1 cellular context compared by ENCODE assay signal in the genomic region with DNA sequence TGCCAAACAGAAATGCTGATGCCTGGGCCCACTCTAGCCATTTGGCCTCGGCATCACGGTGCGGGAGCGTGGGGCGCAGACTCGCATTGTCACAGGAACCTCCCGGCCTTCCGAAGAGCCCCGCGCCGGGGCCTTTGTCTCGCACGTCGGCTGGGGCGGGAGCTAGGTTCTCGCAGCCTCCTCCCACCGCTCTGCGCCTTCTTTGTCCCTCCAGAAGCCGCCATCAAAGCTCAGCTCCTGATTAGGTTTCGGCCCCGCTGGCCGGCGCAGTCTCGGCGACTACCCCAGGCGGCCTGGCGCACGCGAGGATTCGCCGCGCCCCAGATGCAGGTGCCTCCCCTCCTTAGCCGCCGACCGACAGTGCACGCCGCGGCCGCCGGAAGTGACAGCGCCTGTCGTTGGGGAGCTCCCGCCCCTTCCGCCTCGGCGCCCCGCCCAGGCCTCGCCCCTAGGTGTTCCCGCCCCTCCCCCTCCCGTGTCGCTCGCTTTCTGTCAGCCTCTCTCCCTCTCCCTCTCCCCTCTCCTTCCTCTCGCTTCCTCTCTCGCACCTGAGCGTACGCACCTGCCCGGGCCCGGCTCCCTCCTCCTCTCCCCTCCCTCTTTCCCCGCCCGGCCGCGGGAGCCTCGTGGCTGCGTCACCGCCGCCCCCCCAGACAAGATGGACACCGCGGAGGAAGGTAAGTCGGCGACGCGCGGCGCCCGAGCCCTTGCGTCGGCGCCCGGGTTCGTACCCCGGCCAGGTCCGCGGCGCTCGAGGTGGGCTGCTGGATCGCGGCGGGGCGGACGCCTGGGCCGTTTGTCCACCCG.
TF ChIP-seq lines count a peak whose summit lies in the region.

A gene with protein sequence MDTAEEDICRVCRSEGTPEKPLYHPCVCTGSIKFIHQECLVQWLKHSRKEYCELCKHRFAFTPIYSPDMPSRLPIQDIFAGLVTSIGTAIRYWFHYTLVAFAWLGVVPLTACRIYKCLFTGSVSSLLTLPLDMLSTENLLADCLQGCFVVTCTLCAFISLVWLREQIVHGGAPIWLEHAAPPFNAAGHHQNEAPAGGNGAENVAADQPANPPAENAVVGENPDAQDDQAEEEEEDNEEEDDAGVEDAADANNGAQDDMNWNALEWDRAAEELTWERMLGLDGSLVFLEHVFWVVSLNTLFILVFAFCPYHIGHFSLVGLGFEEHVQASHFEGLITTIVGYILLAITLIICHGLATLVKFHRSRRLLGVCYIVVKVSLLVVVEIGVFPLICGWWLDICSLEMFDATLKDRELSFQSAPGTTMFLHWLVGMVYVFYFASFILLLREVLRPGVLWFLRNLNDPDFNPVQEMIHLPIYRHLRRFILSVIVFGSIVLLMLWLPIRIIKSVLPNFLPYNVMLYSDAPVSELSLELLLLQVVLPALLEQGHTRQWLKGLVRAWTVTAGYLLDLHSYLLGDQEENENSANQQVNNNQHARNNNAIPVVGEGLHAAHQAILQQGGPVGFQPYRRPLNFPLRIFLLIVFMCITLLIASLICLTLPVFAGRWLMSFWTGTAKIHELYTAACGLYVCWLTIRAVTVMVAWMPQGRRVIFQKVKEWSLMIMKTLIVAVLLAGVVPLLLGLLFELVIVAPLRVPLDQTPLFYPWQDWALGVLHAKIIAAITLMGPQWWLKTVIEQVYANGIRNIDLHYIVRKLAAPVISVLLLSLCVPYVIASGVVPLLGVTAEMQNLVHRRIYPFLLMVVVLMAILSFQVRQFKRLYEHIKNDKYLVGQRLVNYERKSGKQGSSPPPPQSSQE (plus strand): TSS at position 455 of the 807 bp plus-strand sequence. CDS start 204 bp downstream, at position 659.

TF ChIP-seq in neural cell, 6 proteins besides CTCF, POLR2A, EP300 and RAD21 (continued from another document):
- no peak for TF ChIP-seq EZH2 (IDR thresholded peaks at IDR 0.05; ENCODE audit: borderline replicate concordance, insufficient read depth, low read length, poor library complexity, severe bottlenecking)
- peak; percentile 59 for TF ChIP-seq TAF1 (IDR thresholded peaks at IDR 0.05; ENCODE audit: low read depth)
